In genomic region chr16:47096297-47096696, GRCh38 we compare ENCODE assay signal across 24 cellular contexts.
"Had no signal": no experiment of that assay in that cellular context is flagged by ENCODE, and none has a peak within 500 bp of the region (broad histone marks: within the 10 kb centered on the region; RNA-seq: fewer than 3 reads in every experiment).

No MANE protein-coding gene starts in this region.

- H3K4me3 ChIP-seq: esophagus squamous epithelium, gastrocnemius medialis, lung, prostate gland, right atrium auricular region, smooth muscle cell, stomach, thyroid gland, vagina had no signal

- H3K9me3 Mint-ChIP-seq: endodermal cell, memory B cell, nephron had no signal

- H3K4me1 Mint-ChIP-seq: memory B cell, nephron had no signal

- ATAC-seq: gastrocnemius medialis, left lobe of liver, sciatic nerve had no signal

- DNase-seq: effector CD8-positive, alpha-beta T cell; endodermal cell; esophagus squamous epithelium; foreskin fibroblast; gastrocnemius medialis; head of caudate nucleus; nucleus accumbens; stimulated activated CD4-positive, alpha-beta T cell treated with anti-CD3 and anti-CD28 coated beads, Interleukin-12 subunit alpha, Interleukin-12 subunit beta, amount 100 ng/mL, for 4 hours; stimulated activated CD4-positive, alpha-beta T cell treated with anti-CD3 and anti-CD28 coated beads, Interleukin-1b, Interleukin-23, amount 100 ng/mL, for 48 hours; stimulated activated CD4-positive, alpha-beta T cell treated with anti-CD3 and anti-CD28 coated beads, Interleukin-4, amount 100 ng/mL, for 1 hour; stimulated activated CD8-positive, alpha-beta memory T cell treated with anti-CD3 and anti-CD28 coated beads, Interleukin-4, amount 100 ng/mL, for 48 hours; stimulated activated naive CD4-positive, alpha-beta T cell treated with Interleukin-2 at 50 U/mL for 16 hours; stomach; thyroid gland; trophoblast cell had no signal

- H3K4me3 Mint-ChIP-seq: endodermal cell, memory B cell, nephron had no signal

- H3K27ac Mint-ChIP-seq: endodermal cell, memory B cell, nephron had no signal

- H3K27me3 Mint-ChIP-seq: memory B cell had no signal
